In the genomic region with DNA sequence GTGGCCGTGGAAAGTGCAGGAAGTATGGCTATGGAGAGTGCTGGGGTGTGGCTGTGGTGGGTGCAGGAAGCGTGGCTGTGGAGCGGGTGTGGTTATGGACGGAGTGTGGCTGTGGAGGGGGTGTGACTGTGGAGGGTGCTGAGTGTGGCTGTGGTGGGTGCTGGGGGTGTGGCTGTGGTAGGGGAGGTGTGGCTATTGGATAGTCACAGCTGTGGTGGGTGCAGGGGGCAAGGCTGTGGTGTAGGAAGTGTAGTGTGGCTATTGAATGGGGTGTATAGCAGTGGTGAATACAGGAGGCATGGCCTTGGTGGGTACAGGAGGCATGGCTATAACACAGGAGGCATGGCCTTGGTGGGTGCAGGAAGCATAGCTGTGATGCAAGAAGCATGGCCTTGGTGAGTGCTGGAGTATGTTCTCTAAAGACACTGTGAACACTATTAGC, we compare ENCODE assay signal across 1 cellular context.
TF ChIP-seq lines count a peak whose summit lies in the region.

No MANE protein-coding gene starts in this region.

TF ChIP-seq in H1, 55 proteins besides CTCF, POLR2A, EP300 and RAD21 (continued from another document):
- TF ChIP-seq, protein P1, sequence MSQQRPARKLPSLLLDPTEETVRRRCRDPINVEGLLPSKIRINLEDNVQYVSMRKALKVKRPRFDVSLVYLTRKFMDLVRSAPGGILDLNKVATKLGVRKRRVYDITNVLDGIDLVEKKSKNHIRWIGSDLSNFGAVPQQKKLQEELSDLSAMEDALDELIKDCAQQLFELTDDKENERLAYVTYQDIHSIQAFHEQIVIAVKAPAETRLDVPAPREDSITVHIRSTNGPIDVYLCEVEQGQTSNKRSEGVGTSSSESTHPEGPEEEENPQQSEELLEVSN (IDR thresholded peaks at IDR 0.05) = no peak
- no peak for TF ChIP-seq RNF2 (IDR thresholded peaks at IDR 0.05; ENCODE audit: borderline replicate concordance, low read depth, low read length, missing control alignments, poor library complexity, severe bottlenecking)
- TF ChIP-seq TBP (IDR thresholded peaks at IDR 0.05; ENCODE audit: low read depth, low read length) = no peak
- no peak for TF ChIP-seq ASH2L (IDR thresholded peaks at IDR 0.05; ENCODE audit: low read length)
- no peak for TF ChIP-seq BRCA1 (IDR thresholded peaks at IDR 0.05; ENCODE audit: low read depth, low read length)
- TF ChIP-seq KDM4A (IDR thresholded peaks at IDR 0.05; ENCODE audit: low read depth, low read length, severe bottlenecking) = no peak
TF ChIP-seq in H1: peak in this region for 0.
